8 cellular contexts compared by ENCODE assay signal in genomic region chr6:37691904-37692806, GRCh38. TPM values are rescaled to one million over a fixed set of nuclear protein-coding genes. Genes with fewer than 3 reads are reported as not detected.
A peak's percentile ranks its signal among the peaks of the same experiment; 100 is the strongest.
DNase-seq lines count a peak whose midpoint lies in the region; ATAC-seq and TF ChIP-seq lines count a peak whose summit lies in the region.

No MANE protein-coding gene starts in this region.

- H3K4me1 ChIP-seq in HEK293 (ENCODE audit: control insufficient read depth, insufficient read depth, low read length) (peaks cover 11% of the 10 kb centered on the region; the same call in 1 of the 2 replicates), colonic mucosa (peaks cover 7% of the 10 kb centered on the region)

- CTCF ChIA-PET in HEK293 (lab: Yijun Ruan, JAX): interaction anchor here (0.5 to 4.5 kb wide), 49 partner anchors 8 to 869 kb away, joined by 3 to 45 read pairs (median 5); no protein-coding TSS in a partner anchor
- CTCF ChIA-PET in activated CD4-positive, alpha-beta T cell treated with anti-CD3 and anti-CD28 coated beads, Interleukin-2, amount 10 ng/mL, durations not matched to agents 7 days and 5 days (lab: Charles Lee): interaction anchor here (0.6 to 2.2 kb wide), 14 partner anchors 10 to 937 kb away, joined by 3 to 10 read pairs (median 4); no protein-coding TSS in a partner anchor

- peaks cover 59% of the 10 kb centered on the region for H3K27me3 Mint-ChIP-seq in activated CD4-positive, alpha-beta T cell treated with anti-CD3 and anti-CD28 coated beads, Interleukin-2, amount 10 ng/mL, durations not matched to agents 7 days and 5 days

- peaks cover 0 to 3% of the 10 kb centered on the region in 2 experiments; a peak in 2 of 3 replicates for H3K36me3 ChIP-seq in HEK293 (ENCODE audit: control insufficient read depth in 2 of 2, insufficient read depth in 1 of 2, low read length in 2 of 2)
- no peaks in the 10 kb centered on the region for H3K36me3 ChIP-seq in colonic mucosa

- H3K9me3 Mint-ChIP-seq in activated CD4-positive, alpha-beta T cell treated with anti-CD3 and anti-CD28 coated beads, Interleukin-2, amount 10 ng/mL, durations not matched to agents 7 days and 5 days: no peaks in the 10 kb centered on the region

- H3K27me3 ChIP-seq in colonic mucosa: peaks cover 32% of the 10 kb centered on the region

- H3K4me3 ChIP-seq in HEK293 (ENCODE audit: low read depth, low read length) (no peak overlapping the region), colonic mucosa (no peak overlapping the region), lower leg skin (ENCODE audit: low read depth, poor library complexity, severe bottlenecking) (no peak overlapping the region)

- POLR2A ChIA-PET in HEK293 (lab: Yijun Ruan, JAX): interaction anchor here (0.6 to 1.5 kb wide), 7 partner anchors 10 to 376 kb away, joined by 3 to 9 read pairs (median 3); no protein-coding TSS in a partner anchor
- POLR2A ChIA-PET in activated CD4-positive, alpha-beta T cell treated with anti-CD3 and anti-CD28 coated beads, Interleukin-2, amount 10 ng/mL, durations not matched to agents 7 days and 5 days (lab: Charles Lee): no interaction called here

- H3K36me3 Mint-ChIP-seq in activated CD4-positive, alpha-beta T cell treated with anti-CD3 and anti-CD28 coated beads, Interleukin-2, amount 10 ng/mL, durations not matched to agents 7 days and 5 days (ENCODE audit: low read depth): no peaks in the 10 kb centered on the region

- H3K9me3 ChIP-seq in HEK293 (ENCODE audit: control insufficient read depth, insufficient read depth, low read depth, low read length) (no peaks in the 10 kb centered on the region), colonic mucosa (no peaks in the 10 kb centered on the region)

- H3K4me3 Mint-ChIP-seq in activated CD4-positive, alpha-beta T cell treated with anti-CD3 and anti-CD28 coated beads, Interleukin-2, amount 10 ng/mL, durations not matched to agents 7 days and 5 days: no peak overlapping the region

- H3K27ac Mint-ChIP-seq in activated CD4-positive, alpha-beta T cell treated with anti-CD3 and anti-CD28 coated beads, Interleukin-2, amount 10 ng/mL, durations not matched to agents 7 days and 5 days: no peak overlapping the region

- 30 to 33% methylated on average over 17 to 18 of the region's 18 CpGs for WGBS in lower leg skin, 2 donors

- no peak for TF ChIP-seq POLR2A in lower leg skin (IDR thresholded peaks at IDR 0.05)

- H3K27ac ChIP-seq in HEK293 (ENCODE audit: extremely low read depth, low read depth, low read length): no peak overlapping the region
- no peak overlapping the region for H3K27ac ChIP-seq in colonic mucosa

- DNase-seq in Caki2 (ENCODE audit: low read depth) (peak; percentile 75), NCI-H226 (peak; percentile 60), colonic mucosa (peak; percentile 71), lower leg skin (ENCODE audit: low spot score in 2 of 2) (peak; percentile 56 to 94)
- peak; percentile 79 for DNase-seq in activated CD4-positive, alpha-beta T cell treated with anti-CD3 and anti-CD28 coated beads, Interleukin-2, amount 10 ng/mL, durations not matched to agents 7 days and 5 days
- peak; percentile 61 for DNase-seq in stimulated activated CD8-positive, alpha-beta memory T cell treated with anti-CD3 and anti-CD28 coated beads, Interleukin-12 subunit alpha, Interleukin-12 subunit beta, amount 100 ng/mL, for 1 hour (ENCODE audit: low read depth)

- intact Hi-C loops in colonic mucosa (cut with DNase I): loop anchor here (5.0 to 10.0 kb wide), 3 partner anchors 205 to 803 kb away; no protein-coding TSS in a partner anchor
- intact Hi-C loops in lower leg skin (cut with DNase I; ENCODE audit: low total_unique reads): loop anchor here (5.0 to 10.0 kb wide), 3 partner anchors 200 to 803 kb away; no protein-coding TSS in a partner anchor

- H3K4me1 Mint-ChIP-seq in activated CD4-positive, alpha-beta T cell treated with anti-CD3 and anti-CD28 coated beads, Interleukin-2, amount 10 ng/mL, durations not matched to agents 7 days and 5 days: peaks cover 14% of the 10 kb centered on the region

- ATAC-seq in GM19324 (IDR thresholded peaks at IDR 0.05; ENCODE audit: low FRiP score, unreplicated experiment): no peak

- in situ Hi-C loops in Caki2 (cut with HindIII; ENCODE audit: low pct_unique_long_range_greater_than_20kb, low sequenced_read_pairs): no loop called here

- H3K9ac ChIP-seq in colonic mucosa (ENCODE audit: low read depth in 2 of 2, low read length in 2 of 2): no peak overlapping the region

- TF ChIP-seq CTCF in HEK293 (tag by site-specific recombination; IDR thresholded peaks at IDR 0.05) (peak; percentile 96), colonic mucosa (IDR thresholded peaks at IDR 0.05) (peak; percentile 94), lower leg skin (IDR thresholded peaks at IDR 0.05) (peak in 1 of 3 donors; percentile 95)

TF ChIP-seq in HEK293, 187 proteins besides CTCF, POLR2A, EP300 and RAD21 (continues in another document):
- peak; percentile 33; the same call in 1 of the 2 replicates for TF ChIP-seq PATZ1 (tag by site-specific recombination; IDR thresholded peaks at IDR 0.05)
- TF ChIP-seq ZNF335 (tag by site-specific recombination; conservative IDR thresholded peaks at IDR 0.05): no peak
- no peak for TF ChIP-seq ZNF10 (tag by site-specific recombination; IDR thresholded peaks at IDR 0.05)
- no peak for TF ChIP-seq ZNF184 (tag by site-specific recombination; IDR thresholded peaks at IDR 0.05)
- TF ChIP-seq ZSCAN5A (tag by site-specific recombination; IDR thresholded peaks at IDR 0.05): no peak
- no peak for TF ChIP-seq ZNF777 (tag by site-specific recombination; IDR thresholded peaks at IDR 0.05; ENCODE audit: borderline replicate concordance)

RNA-seq across cellular contexts. Expression of gene MDGA1, which starts 5.5 kb away (rescaled TPM):
- total RNA-seq in Caki2 (2014; rRNA removed; shearing (Covaris generic); ENCODE audit: low replicate concordance): 28.2 and 31.0 TPM in 2 replicates
- total RNA-seq in activated CD4-positive, alpha-beta T cell treated with anti-CD3 and anti-CD28 coated beads, Interleukin-2, amount 10 ng/mL, durations not matched to agents 7 days and 5 days: 1 to 10 TPM; 1.3 to 2.2 TPM
- total RNA-seq in colonic mucosa (1 to 10 TPM; 2.3 to 2.5 TPM), lower leg skin (10 to 100 TPM in 2 of 4 donors, 1 to 10 TPM in 2; 2.9 to 62.8 (median 8.1) TPM)
